Comparison of ENCODE assay signal across 1 cellular context in the genomic region with DNA sequence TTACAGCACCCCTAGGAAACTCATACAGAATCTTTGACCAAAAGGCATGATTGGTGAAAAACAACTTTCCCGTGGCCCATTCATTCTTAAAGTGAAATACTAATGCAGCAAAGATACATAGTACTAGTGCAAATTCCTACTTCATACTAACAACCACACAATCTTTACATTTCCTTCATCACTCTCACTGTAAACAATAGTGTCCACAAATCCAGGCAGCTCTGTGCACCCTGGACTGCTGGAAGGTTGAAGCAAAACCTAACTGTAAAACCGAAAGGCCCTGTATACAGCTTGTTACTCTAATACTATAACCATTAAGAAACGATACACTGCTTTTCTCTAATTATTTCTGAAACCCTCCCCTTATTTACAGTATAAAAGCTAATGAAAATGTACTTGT.
TF ChIP-seq lines count a peak whose summit lies in the region.

No MANE protein-coding gene starts in this region.

TF ChIP-seq in HepG2, 621 proteins besides CTCF, POLR2A, EP300 and RAD21 (continued from another document):
- 0 out of 2 replicates have a peak, but pooled peaks have one; percentile 10 for TF ChIP-seq SOX5 (CRISPR knock-in tag; IDR thresholded peaks at IDR 0.05; ENCODE audit: borderline replicate concordance)
- TF ChIP-seq HOXA7 (CRISPR knock-in tag; IDR thresholded peaks at IDR 0.05): no peak
- TF ChIP-seq, protein P1, sequence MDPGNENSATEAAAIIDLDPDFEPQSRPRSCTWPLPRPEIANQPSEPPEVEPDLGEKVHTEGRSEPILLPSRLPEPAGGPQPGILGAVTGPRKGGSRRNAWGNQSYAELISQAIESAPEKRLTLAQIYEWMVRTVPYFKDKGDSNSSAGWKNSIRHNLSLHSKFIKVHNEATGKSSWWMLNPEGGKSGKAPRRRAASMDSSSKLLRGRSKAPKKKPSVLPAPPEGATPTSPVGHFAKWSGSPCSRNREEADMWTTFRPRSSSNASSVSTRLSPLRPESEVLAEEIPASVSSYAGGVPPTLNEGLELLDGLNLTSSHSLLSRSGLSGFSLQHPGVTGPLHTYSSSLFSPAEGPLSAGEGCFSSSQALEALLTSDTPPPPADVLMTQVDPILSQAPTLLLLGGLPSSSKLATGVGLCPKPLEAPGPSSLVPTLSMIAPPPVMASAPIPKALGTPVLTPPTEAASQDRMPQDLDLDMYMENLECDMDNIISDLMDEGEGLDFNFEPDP (CRISPR knock-in tag; conservative IDR thresholded peaks at IDR 0.05): no peak
- TF ChIP-seq, protein P2, sequence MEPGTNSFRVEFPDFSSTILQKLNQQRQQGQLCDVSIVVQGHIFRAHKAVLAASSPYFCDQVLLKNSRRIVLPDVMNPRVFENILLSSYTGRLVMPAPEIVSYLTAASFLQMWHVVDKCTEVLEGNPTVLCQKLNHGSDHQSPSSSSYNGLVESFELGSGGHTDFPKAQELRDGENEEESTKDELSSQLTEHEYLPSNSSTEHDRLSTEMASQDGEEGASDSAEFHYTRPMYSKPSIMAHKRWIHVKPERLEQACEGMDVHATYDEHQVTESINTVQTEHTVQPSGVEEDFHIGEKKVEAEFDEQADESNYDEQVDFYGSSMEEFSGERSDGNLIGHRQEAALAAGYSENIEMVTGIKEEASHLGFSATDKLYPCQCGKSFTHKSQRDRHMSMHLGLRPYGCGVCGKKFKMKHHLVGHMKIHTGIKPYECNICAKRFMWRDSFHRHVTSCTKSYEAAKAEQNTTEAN (CRISPR knock-in tag; conservative IDR thresholded peaks at IDR 0.05): peak; percentile 91
- 0 out of 2 replicates have a peak, but pooled peaks have one; percentile 23 for TF ChIP-seq HNF4A (CRISPR knock-in tag; IDR thresholded peaks at IDR 0.05)
- no peak for TF ChIP-seq KLF13 (CRISPR knock-in tag; IDR thresholded peaks at IDR 0.05)
- TF ChIP-seq HDAC6 (IDR thresholded peaks at IDR 0.05; ENCODE audit: low read depth, low read length): no peak
- TF ChIP-seq, protein P3, sequence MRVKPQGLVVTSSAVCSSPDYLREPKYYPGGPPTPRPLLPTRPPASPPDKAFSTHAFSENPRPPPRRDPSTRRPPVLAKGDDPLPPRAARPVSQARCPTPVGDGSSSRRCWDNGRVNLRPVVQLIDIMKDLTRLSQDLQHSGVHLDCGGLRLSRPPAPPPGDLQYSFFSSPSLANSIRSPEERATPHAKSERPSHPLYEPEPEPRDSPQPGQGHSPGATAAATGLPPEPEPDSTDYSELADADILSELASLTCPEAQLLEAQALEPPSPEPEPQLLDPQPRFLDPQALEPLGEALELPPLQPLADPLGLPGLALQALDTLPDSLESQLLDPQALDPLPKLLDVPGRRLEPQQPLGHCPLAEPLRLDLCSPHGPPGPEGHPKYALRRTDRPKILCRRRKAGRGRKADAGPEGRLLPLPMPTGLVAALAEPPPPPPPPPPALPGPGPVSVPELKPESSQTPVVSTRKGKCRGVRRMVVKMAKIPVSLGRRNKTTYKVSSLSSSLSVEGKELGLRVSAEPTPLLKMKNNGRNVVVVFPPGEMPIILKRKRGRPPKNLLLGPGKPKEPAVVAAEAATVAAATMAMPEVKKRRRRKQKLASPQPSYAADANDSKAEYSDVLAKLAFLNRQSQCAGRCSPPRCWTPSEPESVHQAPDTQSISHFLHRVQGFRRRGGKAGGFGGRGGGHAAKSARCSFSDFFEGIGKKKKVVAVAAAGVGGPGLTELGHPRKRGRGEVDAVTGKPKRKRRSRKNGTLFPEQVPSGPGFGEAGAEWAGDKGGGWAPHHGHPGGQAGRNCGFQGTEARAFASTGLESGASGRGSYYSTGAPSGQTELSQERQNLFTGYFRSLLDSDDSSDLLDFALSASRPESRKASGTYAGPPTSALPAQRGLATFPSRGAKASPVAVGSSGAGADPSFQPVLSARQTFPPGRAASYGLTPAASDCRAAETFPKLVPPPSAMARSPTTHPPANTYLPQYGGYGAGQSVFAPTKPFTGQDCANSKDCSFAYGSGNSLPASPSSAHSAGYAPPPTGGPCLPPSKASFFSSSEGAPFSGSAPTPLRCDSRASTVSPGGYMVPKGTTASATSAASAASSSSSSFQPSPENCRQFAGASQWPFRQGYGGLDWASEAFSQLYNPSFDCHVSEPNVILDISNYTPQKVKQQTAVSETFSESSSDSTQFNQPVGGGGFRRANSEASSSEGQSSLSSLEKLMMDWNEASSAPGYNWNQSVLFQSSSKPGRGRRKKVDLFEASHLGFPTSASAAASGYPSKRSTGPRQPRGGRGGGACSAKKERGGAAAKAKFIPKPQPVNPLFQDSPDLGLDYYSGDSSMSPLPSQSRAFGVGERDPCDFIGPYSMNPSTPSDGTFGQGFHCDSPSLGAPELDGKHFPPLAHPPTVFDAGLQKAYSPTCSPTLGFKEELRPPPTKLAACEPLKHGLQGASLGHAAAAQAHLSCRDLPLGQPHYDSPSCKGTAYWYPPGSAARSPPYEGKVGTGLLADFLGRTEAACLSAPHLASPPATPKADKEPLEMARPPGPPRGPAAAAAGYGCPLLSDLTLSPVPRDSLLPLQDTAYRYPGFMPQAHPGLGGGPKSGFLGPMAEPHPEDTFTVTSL (CRISPR knock-in tag; IDR thresholded peaks at IDR 0.05; ENCODE audit: borderline replicate concordance): 0 out of 2 replicates have a peak, but pooled peaks have one; percentile 25
- peak; percentile 71; the same call in 1 of the 2 replicates for TF ChIP-seq ZNF12 (CRISPR knock-in tag; IDR thresholded peaks at IDR 0.05)
- peak; percentile 56; the same call in 1 of the 2 replicates for TF ChIP-seq ZBTB20 (CRISPR knock-in tag; IDR thresholded peaks at IDR 0.05; ENCODE audit: borderline replicate concordance, low read depth)
- no peak for TF ChIP-seq ZNF761 (CRISPR knock-in tag; conservative IDR thresholded peaks at IDR 0.05)
